ENCODE assay signal across 18 cellular contexts in the genomic region with DNA sequence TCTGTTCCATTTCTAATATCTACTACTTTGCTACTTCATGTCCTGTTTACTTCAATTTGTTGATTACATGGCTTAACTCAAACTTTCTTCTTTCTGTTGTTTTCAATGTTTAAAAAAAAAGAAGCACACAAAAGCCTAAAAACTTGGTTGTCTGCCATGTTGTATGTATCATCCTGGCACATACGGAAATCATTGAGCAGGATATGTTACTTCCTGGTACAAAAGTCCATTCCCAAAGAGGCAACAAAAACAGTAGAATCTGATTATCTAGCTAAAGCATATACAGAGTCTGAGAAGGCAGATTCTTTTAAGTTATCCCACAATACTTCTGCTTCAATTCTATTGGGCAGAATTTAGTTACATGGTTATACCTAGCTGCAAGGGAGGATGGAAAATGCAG. TPM values are rescaled to one million over a fixed set of nuclear protein-coding genes. Genes with fewer than 3 reads are reported as not detected.
DNase-seq lines count a peak whose midpoint lies in the region; ATAC-seq lines count a peak whose summit lies in the region.
"Had no signal": no experiment of that assay in that cellular context is flagged by ENCODE, and none has a peak within 500 bp of the region (broad histone marks: within the 10 kb centered on the region; RNA-seq: fewer than 3 reads in every experiment).

No MANE protein-coding gene starts in this region.

- intact Hi-C loops in left colon (cut with DNase I, micrococcal nuclease) (no loop called here), posterior cingulate gyrus (cut with DNase I) (no loop called here)

- no peaks in the 10 kb centered on the region for H3K4me1 ChIP-seq in urinary bladder (ENCODE audit: insufficient read depth)
- H3K4me1 ChIP-seq: BE2C had no signal

- WGBS in urinary bladder: 48% methylated on average over 1 of the region's 1 CpG

- peak overlapping the region; percentile 23 for H3K27ac ChIP-seq in urinary bladder (ENCODE audit: low read depth)
- H3K27ac ChIP-seq: KMS-11 had no signal

- H3K36me3 ChIP-seq in urinary bladder (ENCODE audit: insufficient read depth): no peaks in the 10 kb centered on the region
- H3K36me3 ChIP-seq: BE2C had no signal

- peak; percentile 31 for ATAC-seq in esophagus mucosa
- ATAC-seq in left colon: peak; percentile 94
- no peak for ATAC-seq in HG02870 (IDR thresholded peaks at IDR 0.05; ENCODE audit: unreplicated experiment)
- ATAC-seq: GM23338 had no signal

- H3K4me3 ChIP-seq in urinary bladder (ENCODE audit: low read depth, low read length): no peak overlapping the region
- H3K4me3 ChIP-seq: GM23338 had no signal

- DNase-seq in LoVo (ENCODE audit: low spot score) (peak; percentile 25), left colon (no peak), posterior cingulate gyrus (no peak), NCI-H1436 treated with DMSO at 0.1 percent for 48 hours (lab: John Stamatoyannopoulos, UW) (no peak)
- DNase-seq: BE2C; CD4-positive, alpha-beta memory T cell; DND-41; GF-D8; MM.1S; NCI-H1105 treated with DMSO at 0.1 percent for 48 hours; NCI-H1930; NCI-H2171 treated with DMSO at 0.1 percent for 48 hours; SHP77 had no signal

RNA-seq across cellular contexts. Expression of a gene that starts 14.5 kb away (rescaled TPM):
- 9.4 TPM for total RNA-seq in esophagus mucosa
- total RNA-seq in left colon: 10 to 100 TPM in 1 of 2 donors, 1 to 10 TPM in 1; 5.5 to 18.4 TPM
- total RNA-seq in urinary bladder: 470 TPM
- 54.8 TPM for polyA plus RNA-seq in urinary bladder
- total RNA-seq: CD4-positive, alpha-beta memory T cell had no signal
- polyA plus RNA-seq: CD4-positive, alpha-beta memory T cell had no signal

RNA-seq across cellular contexts. Expression of a gene that starts 23.2 kb away (rescaled TPM):
- total RNA-seq in esophagus mucosa (499 TPM), left colon (100 to 1,000 TPM; 704 to 802 TPM), urinary bladder (137 TPM)
- 322 TPM for polyA plus RNA-seq in urinary bladder

Comparison
In these comparisons a context has a peak if more than half of its experiments do, and no peak if none do; other contexts are left out.
1. RNA of a gene that starts 14.5 kb away (total RNA-seq): 470 TPM in urinary bladder (single experiment); 5.5 to 18.4 TPM in left colon and 9.4 TPM in esophagus mucosa (single experiment); every median in the first group is over 10 times any median in the second.